ENCODE assay signal across 9 cellular contexts in genomic region chr4:124334119-124334518, GRCh38.
DNase-seq lines count a peak whose midpoint lies in the region; ATAC-seq and TF ChIP-seq lines count a peak whose summit lies in the region.
"Had no signal": no experiment of that assay in that cellular context is flagged by ENCODE, and none has a peak within 500 bp of the region (broad histone marks: within the 10 kb centered on the region; RNA-seq: fewer than 3 reads in every experiment).

No MANE protein-coding gene starts in this region.

- no peaks in the 10 kb centered on the region for H3K27me3 ChIP-seq in PC-9 (ENCODE audit: insufficient read depth, low read depth)

- in situ Hi-C loops in G401 (cut with HindIII; ENCODE audit: low sequenced_read_pairs): no loop called here

- no peaks in the 10 kb centered on the region for H3K9me3 ChIP-seq in PC-9 (ENCODE audit: insufficient read depth, low read depth)

- H3K27ac ChIP-seq in PC-9 (no peak overlapping the region), epithelial cell of prostate (no peak overlapping the region)

- DNase-seq in G401 (ENCODE audit: low spot score): peak; percentile 34
- DNase-seq in PC-9: peak; percentile 19 to 54
- peak; percentile 29 for DNase-seq in epithelial cell of prostate (ENCODE audit: low read depth, low spot score)
- DNase-seq in NCI-H187 treated with DMSO at 0.1 percent for 48 hours (lab: John Stamatoyannopoulos, UW): no peak
- DNase-seq in activated CD4-positive, alpha-beta T cell treated with anti-CD3 and anti-CD28 coated beads for 48 hours: no peak
- DNase-seq: activated B cell treated with CpG ODN at 0.5 μM for 24 hours had no signal

- CTCF ChIA-PET in PC-9 (lab: Charles Lee): interaction anchor here (0.6 kb wide), 1 partner anchor 119 kb away, joined by 13 read pairs; no protein-coding TSS in a partner anchor

- H3K9me3 Mint-ChIP-seq in nephron: no peaks in the 10 kb centered on the region
- no peaks in the 10 kb centered on the region for H3K9me3 Mint-ChIP-seq in stimulated activated memory B cell treated with anti-CD40 and anti-IgM and Interleukin-4, amounts not matched to agents 10 μg/mL and 1 μg/mL and 100 μg/mL, for 72 hours
- H3K9me3 Mint-ChIP-seq: activated B cell treated with CpG ODN at 0.5 μM for 24 hours had no signal

- TF ChIP-seq CTCF in PC-9 (conservative IDR thresholded peaks at IDR 0.05) (peak; percentile 78), nephron (IDR thresholded peaks at IDR 0.05; ENCODE audit: unreplicated experiment in 3 of 3) (peak; percentile 64 to 69 (median 68))

- peak overlapping the region in 1 of 3 experiments; percentile 8 for H3K4me3 Mint-ChIP-seq in nephron
- no peak overlapping the region for H3K4me3 Mint-ChIP-seq in stimulated activated memory B cell treated with anti-CD40 and anti-IgM and Interleukin-4, amounts not matched to agents 10 μg/mL and 1 μg/mL and 100 μg/mL, for 72 hours
- H3K4me3 Mint-ChIP-seq: activated B cell treated with CpG ODN at 0.5 μM for 24 hours had no signal

- H3K36me3 ChIP-seq in PC-9 (ENCODE audit: low read depth): no peaks in the 10 kb centered on the region

- H3K4me2 ChIP-seq in PC-9: peak overlapping the region; percentile 21; the same call in 1 of the 2 replicates

- H3K27me3 Mint-ChIP-seq in nephron (ENCODE audit: low read depth): no peaks in the 10 kb centered on the region
- H3K27me3 Mint-ChIP-seq in stimulated activated memory B cell treated with anti-CD40 and anti-IgM and Interleukin-4, amounts not matched to agents 10 μg/mL and 1 μg/mL and 100 μg/mL, for 72 hours: no peaks in the 10 kb centered on the region
- H3K27me3 Mint-ChIP-seq: activated B cell treated with CpG ODN at 0.5 μM for 24 hours had no signal

- no peaks in the 10 kb centered on the region for H4K20me1 ChIP-seq in PC-9 (ENCODE audit: insufficient read depth)

- peak overlapping the region in 2 of 3 experiments; percentile 12 to 15 for H3K27ac Mint-ChIP-seq in nephron
- H3K27ac Mint-ChIP-seq in stimulated activated memory B cell treated with anti-CD40 and anti-IgM and Interleukin-4, amounts not matched to agents 10 μg/mL and 1 μg/mL and 100 μg/mL, for 72 hours: no peak overlapping the region
- H3K27ac Mint-ChIP-seq: activated B cell treated with CpG ODN at 0.5 μM for 24 hours had no signal

- no peaks in the 10 kb centered on the region for H3K79me2 ChIP-seq in PC-9 (ENCODE audit: low read depth)

- peaks cover 13% of the 10 kb centered on the region for H3K4me1 Mint-ChIP-seq in nephron
- no peaks in the 10 kb centered on the region for H3K4me1 Mint-ChIP-seq in stimulated activated memory B cell treated with anti-CD40 and anti-IgM and Interleukin-4, amounts not matched to agents 10 μg/mL and 1 μg/mL and 100 μg/mL, for 72 hours
- H3K4me1 Mint-ChIP-seq: activated B cell treated with CpG ODN at 0.5 μM for 24 hours had no signal

- H3K4me3 ChIP-seq in PC-9: no peak overlapping the region

- H3K36me3 Mint-ChIP-seq in nephron (ENCODE audit: low read depth): no peaks in the 10 kb centered on the region
- H3K36me3 Mint-ChIP-seq in stimulated activated memory B cell treated with anti-CD40 and anti-IgM and Interleukin-4, amounts not matched to agents 10 μg/mL and 1 μg/mL and 100 μg/mL, for 72 hours: no peaks in the 10 kb centered on the region

- no peak overlapping the region for H2AFZ ChIP-seq in PC-9

- no peaks in the 10 kb centered on the region for H3F3A ChIP-seq in PC-9 (ENCODE audit: insufficient read depth, low read depth)

- H3K4me1 ChIP-seq in PC-9 (replicated peaks; ENCODE audit: insufficient read depth): no peaks in the 10 kb centered on the region

- POLR2A ChIA-PET in PC-9 (lab: Charles Lee; ENCODE audit: unreplicated experiment): interaction anchor here (0.5 kb wide), 1 partner anchor 1144 kb away, joined by 4 read pairs; no protein-coding TSS in a partner anchor

- peak; percentile 66 for ATAC-seq in HG03442 (IDR thresholded peaks at IDR 0.05; ENCODE audit: unreplicated experiment)
- ATAC-seq in stimulated activated memory B cell treated with anti-CD40 and anti-IgM and Interleukin-4, amounts not matched to agents 10 μg/mL and 1 μg/mL and 100 μg/mL, for 72 hours: no peak

- intact Hi-C loops in PC-9 (cut with micrococcal nuclease; ENCODE audit: unreplicated experiment): loop anchor here (1.0 to 10.0 kb wide), 5 partner anchors 377 to 949 kb away; no protein-coding TSS in a partner anchor

- no TSS peak for BruUV-seq in PC-9 (replicated peaks; lab: Mats Ljungman, UMichigan)

- no peaks in the 10 kb centered on the region for H3K9me2 ChIP-seq in PC-9 (ENCODE audit: insufficient read depth)

Comparison
In these comparisons a context has a peak if more than half of its experiments do, and no peak if none do; other contexts are left out.
1. DNase-seq: peak in G401 (single experiment), PC-9 (2 of 2) and epithelial cell of prostate (single experiment); none in NCI-H187 treated with DMSO at 0.1 percent for 48 hours (single experiment) and activated CD4-positive, alpha-beta T cell treated with anti-CD3 and anti-CD28 coated beads for 48 hours (single experiment).